ENCODE assay signal across 8 cellular contexts in the genomic region with DNA sequence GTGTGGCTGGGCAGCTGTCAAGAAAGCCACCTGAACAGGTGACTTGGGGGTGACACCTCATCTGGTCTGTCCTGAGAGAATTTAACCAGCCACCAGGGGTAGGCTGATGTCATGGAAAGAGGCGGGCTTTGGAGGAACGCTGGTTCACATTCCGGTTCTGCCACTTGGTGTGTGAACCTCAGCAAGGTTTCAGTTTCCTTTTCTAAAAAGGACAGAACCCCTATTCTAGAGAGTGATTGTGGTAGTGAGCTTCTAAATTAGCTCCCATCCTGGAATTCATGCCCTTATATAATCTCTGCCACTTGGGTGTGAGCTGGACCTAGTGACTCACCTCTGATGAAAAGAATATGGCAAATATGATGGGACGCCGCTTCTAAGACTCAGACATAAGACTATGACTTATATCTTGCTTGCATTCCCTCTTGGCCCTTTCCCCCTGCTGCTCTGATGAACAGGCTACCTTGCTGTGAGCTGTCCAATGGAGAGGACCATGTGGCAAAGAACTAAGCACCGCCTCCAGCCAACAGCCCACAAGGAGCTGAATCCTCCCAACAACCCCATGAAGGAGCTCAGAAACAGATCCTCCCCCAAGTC.
DNase-seq lines count a peak whose midpoint lies in the region; FAIRE-seq and TF ChIP-seq lines count a peak whose summit lies in the region.

No MANE protein-coding gene starts in this region.

- 18 to 28% methylated on average over 6 of the region's 6 CpGs for WGBS in GM23248 (ENCODE audit: low coverage in 1 of 2, low lambda C conversion rate in 2 of 2, missing lambda C conversion rate in 2 of 2), 2 experiments

- H2AFZ ChIP-seq in GM23248 (no peak overlapping the region), OCI-LY3 (ENCODE audit: low read depth, low read length) (peak overlapping the region; percentile 86)

- H3K27me3 ChIP-seq in GM23248 (replicated peaks; ENCODE audit: insufficient read depth) (0 out of 2 replicates have a peak, but pooled peaks cover 3% of the 10 kb centered on the region), OCI-LY3 (ENCODE audit: low read depth, low read length) (no peaks in the 10 kb centered on the region; the same call in 1 of the 2 replicates), vagina (no peaks in the 10 kb centered on the region)

- H3K4me1 ChIP-seq in GM23248 (ENCODE audit: insufficient read depth) = no peaks in the 10 kb centered on the region
- H3K4me1 ChIP-seq in OCI-LY3 (ENCODE audit: low read length) = peaks cover 13% of the 10 kb centered on the region
- H3K4me1 ChIP-seq in vagina = peaks cover 9% of the 10 kb centered on the region

- no peaks in the 10 kb centered on the region for H3K9me3 ChIP-seq in GM23248 (ENCODE audit: low read depth)
- no peaks in the 10 kb centered on the region for H3K9me3 ChIP-seq in OCI-LY3 (ENCODE audit: insufficient read depth, low read length)
- H3K9me3 ChIP-seq in vagina = no peaks in the 10 kb centered on the region

- H3K4me2 ChIP-seq in GM23248 (ENCODE audit: unreplicated experiment) (no peak overlapping the region), OCI-LY3 (ENCODE audit: low read length) (peak overlapping the region; percentile 81)

- H3K36me3 ChIP-seq in GM23248 (ENCODE audit: low read depth) (no peaks in the 10 kb centered on the region), OCI-LY3 (replicated peaks; ENCODE audit: low read depth, low read length) (no peaks in the 10 kb centered on the region), vagina (no peaks in the 10 kb centered on the region)

- no peak overlapping the region for H3K27ac ChIP-seq in GM23248
- H3K27ac ChIP-seq in OCI-LY3 (ENCODE audit: low read length) = no peak overlapping the region
- no peak overlapping the region for H3K27ac ChIP-seq in vagina

- H3K27me3 Mint-ChIP-seq in activated naive CD8-positive, alpha-beta T cell treated with anti-CD3 and anti-CD28 coated beads for 36 hours = peaks cover 28% of the 10 kb centered on the region

- H3K36me3 Mint-ChIP-seq in activated naive CD8-positive, alpha-beta T cell treated with anti-CD3 and anti-CD28 coated beads for 36 hours = no peaks in the 10 kb centered on the region

- TF ChIP-seq POLR2A in GM12892 (IDR thresholded peaks at IDR 0.05; ENCODE audit: low read depth, low read length) (no peak), vagina (IDR thresholded peaks at IDR 0.05) (no peak)

- peak overlapping the region; percentile 85 for H3K27ac Mint-ChIP-seq in activated naive CD8-positive, alpha-beta T cell treated with anti-CD3 and anti-CD28 coated beads for 36 hours

- peaks cover 3% of the 10 kb centered on the region for H3K9me3 Mint-ChIP-seq in activated naive CD8-positive, alpha-beta T cell treated with anti-CD3 and anti-CD28 coated beads for 36 hours

- peak; percentile 95 for FAIRE-seq in GM12892 (lab: Jason Lieb, UNC)
- FAIRE-seq in HTR-8/SVneo (lab: Jason Lieb, UNC) = no peak

- peak; percentile 57 for DNase-seq in GM12892 (ENCODE audit: insufficient read length)
- DNase-seq in GM23248 = peak; percentile 3
- DNase-seq in activated naive CD8-positive, alpha-beta T cell treated with anti-CD3 and anti-CD28 coated beads for 36 hours = peak; percentile 78
- peak; percentile 6 for DNase-seq in stimulated activated CD8-positive, alpha-beta memory T cell treated with anti-CD3 and anti-CD28 coated beads, Interleukin-12 subunit alpha, Interleukin-12 subunit beta, amount 100 ng/mL, for 1 hour (ENCODE audit: low read depth)
- DNase-seq in HTR-8/SVneo (ENCODE audit: insufficient read length, low spot score) = no peak
- DNase-seq in GF-D8 (lab: John Stamatoyannopoulos, UW) = no peak
- no peak for DNase-seq in vagina (ENCODE audit: extremely low spot score in 2 of 2)

- H3K79me2 ChIP-seq in GM23248 (ENCODE audit: insufficient read depth) (no peaks in the 10 kb centered on the region), OCI-LY3 (ENCODE audit: low read length) (no peaks in the 10 kb centered on the region)

- no peaks in the 10 kb centered on the region for H3F3A ChIP-seq in GM23248 (ENCODE audit: insufficient read depth)

- H3K9ac ChIP-seq in GM23248 (no peak overlapping the region), OCI-LY3 (ENCODE audit: low read length) (peak overlapping the region; percentile 9; the same call in 1 of the 2 replicates)

- in situ Hi-C loops in GM23248 (cut with MboI) = no loop called here

- intact Hi-C loops in vagina (cut with DNase I) = no loop called here

- peaks cover 21% of the 10 kb centered on the region for H3K4me1 Mint-ChIP-seq in activated naive CD8-positive, alpha-beta T cell treated with anti-CD3 and anti-CD28 coated beads for 36 hours

- H3K4me3 ChIP-seq in GM23248 (no peak overlapping the region), OCI-LY3 (ENCODE audit: low read length) (peak overlapping the region; percentile 71), vagina (no peak overlapping the region)

- TF ChIP-seq CTCF in OCI-LY3 (IDR thresholded peaks at IDR 0.05; ENCODE audit: low read depth, low read length) = no peak
- no peak for TF ChIP-seq CTCF in vagina (IDR thresholded peaks at IDR 0.05)

- H3K9me2 ChIP-seq in GM23248 (ENCODE audit: insufficient read depth) = no peaks in the 10 kb centered on the region

- H3K4me3 Mint-ChIP-seq in activated naive CD8-positive, alpha-beta T cell treated with anti-CD3 and anti-CD28 coated beads for 36 hours = peak overlapping the region; percentile 3

- H4K20me1 ChIP-seq in GM23248 (ENCODE audit: insufficient read depth) = no peaks in the 10 kb centered on the region
- no peaks in the 10 kb centered on the region for H4K20me1 ChIP-seq in OCI-LY3 (ENCODE audit: insufficient read depth, low read length)

Comparison
In these comparisons a context has a peak if more than half of its experiments do, and no peak if none do; other contexts are left out.
1. DNase-seq: peak in GM12892 (single experiment), GM23248 (single experiment), activated naive CD8-positive, alpha-beta T cell treated with anti-CD3 and anti-CD28 coated beads for 36 hours (single experiment) and stimulated activated CD8-positive, alpha-beta memory T cell treated with anti-CD3 and anti-CD28 coated beads, Interleukin-12 subunit alpha, Interleukin-12 subunit beta, amount 100 ng/mL, for 1 hour (single experiment); none in HTR-8/SVneo (single experiment), GF-D8 (single experiment) and vagina (0 of 2).